ENCODE assay signal across 1 cellular context in genomic region chr11:87005569-87005921, GRCh38.
TF ChIP-seq lines count a peak whose summit lies in the region.

No MANE protein-coding gene starts in this region.

TF ChIP-seq in K562, 482 proteins besides CTCF, POLR2A, EP300 and RAD21:
- TF ChIP-seq CSDE1 (IDR thresholded peaks at IDR 0.05) (no peak), SMAD4 (CRISPR knock-in tag; conservative IDR thresholded peaks at IDR 0.05) (no peak), FOXJ3 (CRISPR knock-in tag; IDR thresholded peaks at IDR 0.05) (no peak), NFE2 (IDR thresholded peaks at IDR 0.05; ENCODE audit: low read depth) (0 out of 2 replicates have a peak, but pooled peaks have one; percentile 14), PPARD (CRISPR knock-in tag; IDR thresholded peaks at IDR 0.05) (no peak), ZNF316 (IDR thresholded peaks at IDR 0.05) (peak; percentile 19; the same call in 1 of the 2 replicates), KDM4B (IDR thresholded peaks at IDR 0.05; ENCODE audit: borderline replicate concordance in 2 of 2, low read depth in 1 of 2) (no peak), DNMT1 (IDR thresholded peaks at IDR 0.05) (no peak), WHSC1 (IDR thresholded peaks at IDR 0.05; ENCODE audit: low read length) (no peak), CHAMP1 (IDR thresholded peaks at IDR 0.05) (no peak), NEUROD1 (IDR thresholded peaks at IDR 0.05; ENCODE audit: borderline replicate concordance, low read depth, low read length, partially characterized antibody) (no peak), IRF9 (tag; IDR thresholded peaks at IDR 0.05) (no peak), ZC3H8 (IDR thresholded peaks at IDR 0.05) (no peak), TAF1 (IDR thresholded peaks at IDR 0.05; ENCODE audit: control insufficient read depth, extremely low read depth, insufficient read depth, low read length, severe bottlenecking) (no peak), SNAPC5 (CRISPR knock-in tag; IDR thresholded peaks at IDR 0.05) (no peak)
- TF ChIP-seq, protein P1, sequence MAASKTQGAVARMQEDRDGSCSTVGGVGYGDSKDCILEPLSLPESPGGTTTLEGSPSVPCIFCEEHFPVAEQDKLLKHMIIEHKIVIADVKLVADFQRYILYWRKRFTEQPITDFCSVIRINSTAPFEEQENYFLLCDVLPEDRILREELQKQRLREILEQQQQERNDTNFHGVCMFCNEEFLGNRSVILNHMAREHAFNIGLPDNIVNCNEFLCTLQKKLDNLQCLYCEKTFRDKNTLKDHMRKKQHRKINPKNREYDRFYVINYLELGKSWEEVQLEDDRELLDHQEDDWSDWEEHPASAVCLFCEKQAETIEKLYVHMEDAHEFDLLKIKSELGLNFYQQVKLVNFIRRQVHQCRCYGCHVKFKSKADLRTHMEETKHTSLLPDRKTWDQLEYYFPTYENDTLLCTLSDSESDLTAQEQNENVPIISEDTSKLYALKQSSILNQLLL (CRISPR knock-in tag; IDR thresholded peaks at IDR 0.05; ENCODE audit: borderline replicate concordance) = no peak
TF ChIP-seq in K562: peak in this region for 2.
